ENCODE assay signal across 8 cellular contexts in the genomic region with DNA sequence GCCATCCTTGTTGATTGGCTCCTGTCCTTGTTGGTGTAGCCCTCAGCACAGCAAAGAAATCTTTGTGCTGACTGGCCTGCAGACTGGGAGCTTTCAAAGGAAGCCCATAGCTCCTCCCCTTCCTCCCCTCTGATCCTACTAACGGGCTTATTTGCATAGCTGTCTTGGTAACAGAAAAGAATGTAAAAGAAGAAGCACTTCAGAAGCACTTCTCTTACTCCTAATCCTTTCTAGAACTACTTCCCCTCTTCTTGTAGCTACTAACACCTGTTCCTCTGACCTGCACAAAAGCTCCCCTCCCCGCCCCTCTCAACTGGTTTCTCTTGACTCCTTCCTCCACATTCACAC.
DNase-seq lines count a peak whose midpoint lies in the region; ATAC-seq and TF ChIP-seq lines count a peak whose summit lies in the region.

No MANE protein-coding gene starts in this region.

- no peaks in the 10 kb centered on the region for H3K27me3 Mint-ChIP-seq in T-helper 2 cell treated with Interferon-gamma antibody and Interleukin-4, amounts not matched to agents 5 μg/mL and 100 μg/mL, for 36 hours (ENCODE audit: low read depth)

- peak overlapping the region; percentile 23 for H3K27ac Mint-ChIP-seq in T-helper 2 cell treated with Interferon-gamma antibody and Interleukin-4, amounts not matched to agents 5 μg/mL and 100 μg/mL, for 36 hours

- H3K9me3 Mint-ChIP-seq in T-helper 2 cell treated with Interferon-gamma antibody and Interleukin-4, amounts not matched to agents 5 μg/mL and 100 μg/mL, for 36 hours, result no peaks in the 10 kb centered on the region

- no peak for DNase-seq in T-helper 2 cell treated with Interferon-gamma antibody and Interleukin-4, amounts not matched to agents 5 μg/mL and 100 μg/mL, for 36 hours (ENCODE audit: low spot score)
- DNase-seq in iPS-NIHi7 (ENCODE audit: extremely low spot score) (peak; percentile 70), DMS 273 treated with DMSO at 0.1 percent for 48 hours (lab: John Stamatoyannopoulos, UW) (no peak), GF-D8 (lab: John Stamatoyannopoulos, UW) (no peak), NCI-H345 (lab: John Stamatoyannopoulos, UW) (no peak)

- H3K4me3 ChIP-seq in GM12875 (ENCODE audit: low read depth, low read length), result peak overlapping the region; percentile 53

- peaks cover 13% of the 10 kb centered on the region for H3K4me1 Mint-ChIP-seq in T-helper 2 cell treated with Interferon-gamma antibody and Interleukin-4, amounts not matched to agents 5 μg/mL and 100 μg/mL, for 36 hours (ENCODE audit: low read depth)

- peak overlapping the region; percentile 64 for H3K4me3 Mint-ChIP-seq in T-helper 2 cell treated with Interferon-gamma antibody and Interleukin-4, amounts not matched to agents 5 μg/mL and 100 μg/mL, for 36 hours

- no peak for TF ChIP-seq CTCF in GM12875 (IDR thresholded peaks at IDR 0.05; ENCODE audit: borderline replicate concordance, insufficient read depth, low read depth, low read length)

- ATAC-seq in GM19463 (IDR thresholded peaks at IDR 0.05; ENCODE audit: unreplicated experiment) (peak; percentile 95), HG03469 (IDR thresholded peaks at IDR 0.05; ENCODE audit: unreplicated experiment) (peak; percentile 94)

- H3K36me3 Mint-ChIP-seq in T-helper 2 cell treated with Interferon-gamma antibody and Interleukin-4, amounts not matched to agents 5 μg/mL and 100 μg/mL, for 36 hours (ENCODE audit: low read depth), result no peaks in the 10 kb centered on the region
